In genomic region chr1:108817016-108817415, GRCh38 we compare ENCODE assay signal across 9 cellular contexts. TPM values are rescaled to one million over a fixed set of nuclear protein-coding genes. Genes with fewer than 3 reads are reported as not detected.
A peak's percentile ranks its signal among the peaks of the same experiment; 100 is the strongest.
DNase-seq lines count a peak whose midpoint lies in the region; ATAC-seq, FAIRE-seq and TF ChIP-seq lines count a peak whose summit lies in the region.
"Had no signal": no experiment of that assay in that cellular context is flagged by ENCODE, and none has a peak within 500 bp of the region (broad histone marks: within the 10 kb centered on the region; RNA-seq: fewer than 3 reads in every experiment).

No MANE protein-coding gene starts in this region.

- H3K27ac ChIP-seq in ascending aorta (peak overlapping the region; percentile 83 to 86), iPS-20b (ENCODE audit: low read length) (no peak overlapping the region), stomach smooth muscle (ENCODE audit: low read length) (peak overlapping the region; percentile 94)

- no peaks in the 10 kb centered on the region for H3K9me3 ChIP-seq in ascending aorta
- no peaks in the 10 kb centered on the region for H3K9me3 ChIP-seq in iPS-20b (ENCODE audit: insufficient read depth, low read depth, low read length)
- no peaks in the 10 kb centered on the region for H3K9me3 ChIP-seq in stomach smooth muscle (ENCODE audit: control insufficient read depth in 2 of 2, low read length in 2 of 2)

- H3K36me3 ChIP-seq in ascending aorta (no peaks in the 10 kb centered on the region), iPS-20b (ENCODE audit: insufficient read depth, low read depth, low read length) (no peaks in the 10 kb centered on the region), stomach smooth muscle (ENCODE audit: control insufficient read depth in 2 of 2, insufficient read depth in 2 of 2, low read length in 2 of 2) (no peaks in the 10 kb centered on the region)

- TF ChIP-seq CTCF in HFF-Myc (IDR thresholded peaks at IDR 0.05; ENCODE audit: low read depth, low read length, missing control alignments) (no peak), ascending aorta (IDR thresholded peaks at IDR 0.05) (no peak)

- H3K27me3 ChIP-seq in ascending aorta (no peaks in the 10 kb centered on the region), iPS-20b (ENCODE audit: insufficient read depth, low read length) (no peaks in the 10 kb centered on the region), stomach smooth muscle (ENCODE audit: control insufficient read depth in 1 of 2, insufficient read depth in 2 of 2, low read length in 2 of 2) (no peaks in the 10 kb centered on the region)

- ATAC-seq in GM18873 (IDR thresholded peaks at IDR 0.05; ENCODE audit: low FRiP score, unreplicated experiment) = no peak
- ATAC-seq: activated CD8-positive, alpha-beta T cell treated with anti-CD3 and anti-CD28 coated beads for 36 hours had no signal

- H3K9ac ChIP-seq in iPS-20b (ENCODE audit: low read depth, low read length) = peak overlapping the region; percentile 55
- H3K9ac ChIP-seq in stomach smooth muscle (ENCODE audit: low read length in 2 of 2) = peak overlapping the region; percentile 17 to 30

- peak overlapping the region; percentile 29 for H3K4me3 ChIP-seq in HFF-Myc (replicated peaks; ENCODE audit: low read depth, low read length)
- H3K4me3 ChIP-seq in ascending aorta = peak overlapping the region in 1 of 2 donors; percentile 52
- no peak overlapping the region for H3K4me3 ChIP-seq in iPS-20b (ENCODE audit: low read length)
- H3K4me3 ChIP-seq in stomach smooth muscle (ENCODE audit: low read length in 2 of 2) = peak overlapping the region; percentile 27 to 66

- DNase-seq in HFF-Myc (ENCODE audit: extremely low read depth, low read depth) (peak; percentile 77), ascending aorta (ENCODE audit: low spot score in 2 of 2) (no peak), cortex of kidney (lab: John Stamatoyannopoulos, UW) (no peak), NCI-H1694 (lab: John Stamatoyannopoulos, UW) (no peak), GM19239 (ENCODE audit: insufficient read length, low spot score) (no peak)
- DNase-seq: activated CD8-positive, alpha-beta T cell treated with anti-CD3 and anti-CD28 coated beads for 36 hours had no signal

- intact Hi-C loops in ascending aorta (cut with DNase I) = loop anchor here (2.0 to 10.0 kb wide), 5 partner anchors 60 to 1218 kb away; partner anchors contain the start of genes CLCC1, GPSM2, PRPF38B and STRIP1

- H3K4me1 ChIP-seq in ascending aorta = peaks cover 4 to 17% of the 10 kb centered on the region in 2 donors
- H3K4me1 ChIP-seq in iPS-20b (ENCODE audit: insufficient read depth, low read length) = peaks cover 23% of the 10 kb centered on the region; the same call in 1 of the 2 replicates
- H3K4me1 ChIP-seq in stomach smooth muscle (ENCODE audit: control insufficient read depth, insufficient read depth, low read length) = peaks cover 34% of the 10 kb centered on the region

- FAIRE-seq in GM19239 (lab: Jason Lieb, UNC) = no peak

RNA-seq across cellular contexts. Expression of gene AKNAD1, which starts 39.9 kb away (rescaled TPM):
- not detected for total RNA-seq in ascending aorta
- total RNA-seq: activated CD8-positive, alpha-beta T cell treated with anti-CD3 and anti-CD28 coated beads for 36 hours had no signal

RNA-seq across cellular contexts. Expression of gene GPSM2, which starts 59.8 kb away (rescaled TPM):
- 45.1 TPM for total RNA-seq in ascending aorta
